24 cellular contexts compared by ENCODE assay signal in the genomic region with DNA sequence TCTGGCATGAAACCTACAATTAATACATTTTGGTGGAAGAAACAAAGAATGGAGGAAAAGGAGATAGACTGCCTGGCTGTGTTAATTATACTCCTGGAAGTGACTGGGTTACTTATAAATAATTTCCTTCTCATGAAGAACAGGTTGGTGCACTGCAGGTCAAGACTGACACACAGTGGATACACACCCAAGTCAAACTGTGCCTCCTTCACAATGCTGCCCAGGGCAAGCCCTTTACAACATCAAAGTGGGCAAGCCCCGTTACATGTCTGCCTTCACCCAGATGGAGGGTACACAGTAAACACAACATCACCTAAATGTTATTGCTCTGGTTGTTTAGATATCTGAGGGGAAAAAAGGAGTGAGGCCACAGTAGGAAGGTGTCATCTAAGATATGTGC.
"Had no signal": no experiment of that assay in that cellular context is flagged by ENCODE, and none has a peak within 500 bp of the region (broad histone marks: within the 10 kb centered on the region; RNA-seq: fewer than 3 reads in every experiment).

No MANE protein-coding gene starts in this region.

- FAIRE-seq: HepG2 had no signal

- DNase-seq: IMR-90, Kasumi-1, KG1, MV-4-11, NCI-H1048, NCI-H1105, NCI-H1417, NCI-H1436 treated with DMSO at 0.1 percent for 48 hours, NCI-H1694, NCI-H187 treated with DMSO at 0.1 percent for 48 hours, NCI-H2029 treated with DMSO at 0.1 percent for 48 hours, NCI-H2171 treated with DMSO at 0.1 percent for 48 hours, NCI-H345, NCI-H446 treated with DMSO at 0.1 percent for 48 hours, NCI-H510A treated with DMSO at 0.1 percent for 48 hours, NCI-H526 treated with DMSO at 0.1 percent for 48 hours, NCI-H748 treated with DMSO at 0.1 percent for 48 hours, PC-3, SHP77, SK-N-SH, SW 1271 had no signal

- H3K9ac ChIP-seq: SK-N-SH had no signal

- H3K4me2 ChIP-seq: SK-N-SH had no signal

- H3K27ac ChIP-seq: RWPE1 had no signal

- ATAC-seq: HepG2, Panc1, PC-3 had no signal

- H3K9me3 ChIP-seq: SK-N-SH had no signal
